In genomic region chrX:24466025-24466424, GRCh38 we compare ENCODE assay signal across 8 cellular contexts. TPM values are rescaled to one million over a fixed set of nuclear protein-coding genes. Genes with fewer than 3 reads are reported as not detected.
DNase-seq lines count a peak whose midpoint lies in the region; ATAC-seq, FAIRE-seq and TF ChIP-seq lines count a peak whose summit lies in the region.

No MANE protein-coding gene starts in this region.

- no peaks in the 10 kb centered on the region for H3K36me3 Mint-ChIP-seq in WTC11
- peaks cover 4% of the 10 kb centered on the region for H3K36me3 Mint-ChIP-seq in stimulated activated naive CD8-positive, alpha-beta T cell treated with anti-CD3 and anti-CD28 coated beads, Interleukin-15, Interleukin-2, amounts not matched to agents 100 ng/mL and 50 ng/mL, for 24 hours (ENCODE audit: low read depth)

- H3K4me1 Mint-ChIP-seq in WTC11, result peaks cover 24% of the 10 kb centered on the region
- H3K4me1 Mint-ChIP-seq in stimulated activated naive CD8-positive, alpha-beta T cell treated with anti-CD3 and anti-CD28 coated beads, Interleukin-15, Interleukin-2, amounts not matched to agents 100 ng/mL and 50 ng/mL, for 24 hours (ENCODE audit: low read depth), result peaks cover 43% of the 10 kb centered on the region

- H3K9ac ChIP-seq in kidney (ENCODE audit: low read length in 2 of 2), result no peak overlapping the region

- H3K27me3 Mint-ChIP-seq in WTC11 (ENCODE audit: low read depth), result no peaks in the 10 kb centered on the region; the same call in 1 of the 2 replicates
- no peaks in the 10 kb centered on the region for H3K27me3 Mint-ChIP-seq in stimulated activated naive CD8-positive, alpha-beta T cell treated with anti-CD3 and anti-CD28 coated beads, Interleukin-15, Interleukin-2, amounts not matched to agents 100 ng/mL and 50 ng/mL, for 24 hours

- H3K36me3 ChIP-seq in kidney (ENCODE audit: control insufficient read depth in 1 of 2, insufficient read depth in 2 of 2, low read length in 2 of 2), result no peaks in the 10 kb centered on the region

- DNase-seq in NCI-H82 (lab: John Stamatoyannopoulos, UW), result peak; percentile 20
- no peak for DNase-seq in NCI-H82 treated with DMSO at 0.1 percent for 48 hours (lab: John Stamatoyannopoulos, UW; ENCODE audit: unreplicated experiment)
- DNase-seq in WTC11 (ENCODE audit: low spot score), result no peak
- DNase-seq in kidney, result no peak
- DNase-seq in NCI-H2029 (lab: John Stamatoyannopoulos, UW), result no peak
- no peak for DNase-seq in NCI-H2029 treated with DMSO at 0.1 percent for 48 hours (lab: John Stamatoyannopoulos, UW)

- no peaks in the 10 kb centered on the region for H3K9me3 ChIP-seq in kidney (ENCODE audit: control insufficient read depth in 1 of 2, low read length in 2 of 2)

- POLR2A ChIA-PET in WTC11 (lab: Charles Lee), result no interaction called here

- ATAC-seq in WTC11, result no peak
- ATAC-seq in GM21360 (IDR thresholded peaks at IDR 0.05; ENCODE audit: unreplicated experiment), result no peak

- peaks cover 0 to 4% of the 10 kb centered on the region in 2 donors for H3K4me1 ChIP-seq in kidney (ENCODE audit: control insufficient read depth in 1 of 2, insufficient read depth in 1 of 2, low read depth in 1 of 2, low read length in 2 of 2)

- peak overlapping the region; percentile 58 to 75 for H3K4me3 ChIP-seq in kidney (ENCODE audit: low read length in 2 of 2)

- H3K4me3 Mint-ChIP-seq in WTC11, result peak overlapping the region; percentile 69
- peak overlapping the region; percentile 86 for H3K4me3 Mint-ChIP-seq in stimulated activated naive CD8-positive, alpha-beta T cell treated with anti-CD3 and anti-CD28 coated beads, Interleukin-15, Interleukin-2, amounts not matched to agents 100 ng/mL and 50 ng/mL, for 24 hours

- FAIRE-seq in kidney (lab: Jason Lieb, UNC), result no peak

- no peaks in the 10 kb centered on the region for H3K9me3 Mint-ChIP-seq in WTC11
- H3K9me3 Mint-ChIP-seq in stimulated activated naive CD8-positive, alpha-beta T cell treated with anti-CD3 and anti-CD28 coated beads, Interleukin-15, Interleukin-2, amounts not matched to agents 100 ng/mL and 50 ng/mL, for 24 hours, result no peaks in the 10 kb centered on the region

- H3K27ac ChIP-seq in kidney (ENCODE audit: low read depth in 2 of 2, low read length in 2 of 2), result no peak overlapping the region

- CTCF ChIA-PET in WTC11 (lab: Charles Lee), result no interaction called here

- H3K27ac Mint-ChIP-seq in WTC11, result no peak overlapping the region
- peak overlapping the region; percentile 83 for H3K27ac Mint-ChIP-seq in stimulated activated naive CD8-positive, alpha-beta T cell treated with anti-CD3 and anti-CD28 coated beads, Interleukin-15, Interleukin-2, amounts not matched to agents 100 ng/mL and 50 ng/mL, for 24 hours

- no peak for TF ChIP-seq CTCF in WTC11 (IDR thresholded peaks at IDR 0.05)
- no peak for TF ChIP-seq CTCF in kidney (IDR thresholded peaks at IDR 0.05; ENCODE audit: borderline replicate concordance, extremely low read depth, insufficient read depth)

- intact Hi-C loops in kidney (cut with DNase I), result no loop called here

TF ChIP-seq in WTC11, 78 proteins besides CTCF, POLR2A, EP300 and RAD21:
- no peak for TF ChIP-seq ZNF396 (CRISPR knock-in tag; IDR thresholded peaks at IDR 0.05; ENCODE audit: borderline replicate concordance)
- no peak for TF ChIP-seq ZNF263 (CRISPR knock-in tag; IDR thresholded peaks at IDR 0.05; ENCODE audit: low read depth)
- no peak for TF ChIP-seq ZMAT4 (CRISPR knock-in tag; IDR thresholded peaks at IDR 0.05)
- no peak for TF ChIP-seq PRRX2 (CRISPR knock-in tag; IDR thresholded peaks at IDR 0.05)
TF ChIP-seq in WTC11: peak in this region for 0.

RNA-seq across cellular contexts. Expression of gene PDK3, which starts 0.9 kb away (rescaled TPM):
- total RNA-seq in WTC11 (2021), result 34.4 to 38.1 TPM (median 36.8 TPM) in 3 replicates
- total RNA-seq in kidney, result 17.0 TPM
- 8.8 TPM for polyA plus RNA-seq in kidney (ENCODE audit: insufficient read depth, low read depth, low replicate concordance)
